In the genomic region with DNA sequence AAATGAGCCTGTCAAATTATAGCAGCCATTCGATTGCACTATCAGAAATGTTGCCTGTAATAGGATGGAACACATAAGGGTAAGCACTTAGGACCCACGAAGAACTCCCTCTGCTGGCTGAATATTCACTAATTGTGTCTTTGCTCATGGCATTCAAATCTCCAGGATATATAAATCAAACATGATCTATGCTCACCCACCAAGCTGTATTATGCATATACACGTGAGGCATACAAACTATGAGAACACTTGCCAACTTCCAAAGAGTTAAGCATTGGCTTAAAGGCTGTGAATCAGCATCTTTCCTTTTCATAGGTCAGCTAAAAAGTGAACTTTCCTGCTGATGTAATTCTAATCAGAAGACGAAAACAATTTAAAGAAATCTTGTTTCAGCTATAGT, we compare ENCODE assay signal across 12 cellular contexts. TPM values are rescaled to one million over a fixed set of nuclear protein-coding genes. Genes with fewer than 3 reads are reported as not detected.
DNase-seq lines count a peak whose midpoint lies in the region; ATAC-seq, FAIRE-seq and TF ChIP-seq lines count a peak whose summit lies in the region.
"Had no signal": no experiment of that assay in that cellular context is flagged by ENCODE, and none has a peak within 500 bp of the region (broad histone marks: within the 10 kb centered on the region; RNA-seq: fewer than 3 reads in every experiment).

No MANE protein-coding gene starts in this region.

- H3K4me3 ChIP-seq in Jurkat, Clone E6-1 (ENCODE audit: low read length), result no peak overlapping the region
- no peak overlapping the region for H3K4me3 ChIP-seq in OCI-LY7 (ENCODE audit: low read depth, low read length, poor library complexity, severe bottlenecking)

- intact Hi-C loops in OCI-LY7 (cut with micrococcal nuclease; ENCODE audit: unreplicated experiment), result loop anchor here (5.0 kb wide), 1 partner anchor 72 kb away; no protein-coding TSS in a partner anchor

- no peak for TF ChIP-seq POLR2A in GM12892 (IDR thresholded peaks at IDR 0.05; ENCODE audit: low read depth, low read length)

- H3K9me3 ChIP-seq in OCI-LY7 (ENCODE audit: low read length), result 0 out of 2 replicates have a peak, but pooled peaks cover 4% of the 10 kb centered on the region

- no peak overlapping the region for H3K27ac ChIP-seq in OCI-LY7 (ENCODE audit: low read depth, low read length, poor library complexity, severe bottlenecking)

- ATAC-seq in HG03280 (IDR thresholded peaks at IDR 0.05; ENCODE audit: unreplicated experiment) (no peak), HG03520 (IDR thresholded peaks at IDR 0.05; ENCODE audit: unreplicated experiment) (no peak)

- no peaks in the 10 kb centered on the region for H3K9me2 ChIP-seq in OCI-LY7 (ENCODE audit: insufficient read depth, low read length)

- BruUV-seq in OCI-LY7 (replicated peaks; lab: Mats Ljungman, UMichigan), result no TSS peak

- CTCF ChIA-PET in OCI-LY7 (lab: Charles Lee; ENCODE audit: unreplicated experiment), result interaction anchor here (0.7 kb wide), 1 partner anchor 20 kb away, joined by 3 read pairs; no protein-coding TSS in a partner anchor

- no peaks in the 10 kb centered on the region for H3K79me2 ChIP-seq in OCI-LY7 (ENCODE audit: insufficient read depth, low read depth, low read length)

- H4K20me1 ChIP-seq in OCI-LY7 (ENCODE audit: insufficient read depth, low read length), result no peaks in the 10 kb centered on the region

- H3K36me3 ChIP-seq in OCI-LY7 (ENCODE audit: insufficient read depth, low read length), result no peaks in the 10 kb centered on the region

- H2AFZ ChIP-seq in OCI-LY7 (ENCODE audit: low read length), result peak overlapping the region; percentile 85; the same call in 1 of the 2 replicates

- no peak for FAIRE-seq in GM12892 (lab: Jason Lieb, UNC)
- FAIRE-seq: islet of Langerhans had no signal

- POLR2A ChIA-PET in OCI-LY7 (lab: Charles Lee), result interaction anchor here (0.6 to 1.0 kb wide), 2 partner anchors 21 to 49 kb away, joined by 3 to 4 read pairs; no protein-coding TSS in a partner anchor

- DNase-seq in A172 (ENCODE audit: low spot score) (peak; percentile 4), OCI-LY7 (ENCODE audit: low spot score) (peak; percentile 63), globus pallidus (ENCODE audit: low spot score) (peak; percentile 40), GM12892 (ENCODE audit: insufficient read length) (no peak)
- DNase-seq in Jurkat, Clone E6-1 (ENCODE audit: low read depth, low spot score), result peak; percentile 45
- no peak for DNase-seq in activated CD4-positive, alpha-beta T cell treated with anti-CD3 and anti-CD28 coated beads for 48 hours
- DNase-seq: activated naive CD4-positive, alpha-beta T cell treated with anti-CD3 and anti-CD28 coated beads for 36 hours; CD4-positive, alpha-beta T cell; NCI-H510A had no signal

- peak overlapping the region; percentile 56 for H3K4me2 ChIP-seq in OCI-LY7 (ENCODE audit: low read length)

- peak; percentile 72 for TF ChIP-seq CTCF in OCI-LY7 (conservative IDR thresholded peaks at IDR 0.05; ENCODE audit: low read length)

- H3K4me1 ChIP-seq in OCI-LY7 (ENCODE audit: insufficient read depth, low read length, poor library complexity, severe bottlenecking), result peaks cover 14% of the 10 kb centered on the region

RNA-seq across cellular contexts. Expression of a gene that starts 34.5 kb away (rescaled TPM):
- 0.02 and 0.12 TPM in 2 replicates for total RNA-seq in A172 (2014; rRNA removed; shearing (Covaris generic))
- polyA plus RNA-seq in Jurkat, Clone E6-1 (2012; ENCODE audit: insufficient read depth, insufficient read length), result not detected
- 0.03 and 0.33 TPM in 2 replicates for total RNA-seq in OCI-LY7 (2014; rRNA removed; shearing (Covaris generic))
- 0.13 and 0.48 TPM in 2 replicates for total RNA-seq in OCI-LY7 (2022)
- polyA plus RNA-seq in GM12892 (2012; ENCODE audit: missing spikeins), result not detected
- total RNA-seq: activated naive CD4-positive, alpha-beta T cell treated with anti-CD3 and anti-CD28 coated beads for 36 hours; CD4-positive, alpha-beta T cell had no signal

Comparison
In these comparisons a context has a peak if more than half of its experiments do, and no peak if none do; other contexts are left out.
1. DNase-seq: peak in A172 (single experiment), Jurkat, Clone E6-1 (single experiment), OCI-LY7 (single experiment) and globus pallidus (single experiment); none in activated CD4-positive, alpha-beta T cell treated with anti-CD3 and anti-CD28 coated beads for 48 hours (single experiment) and GM12892 (single experiment).